ENCODE assay signal across 16 cellular contexts in genomic region chr13:27038323-27038722, GRCh38.
DNase-seq lines count a peak whose midpoint lies in the region; ATAC-seq, FAIRE-seq and TF ChIP-seq lines count a peak whose summit lies in the region.
"Had no signal": no experiment of that assay in that cellular context is flagged by ENCODE, and none has a peak within 500 bp of the region (broad histone marks: within the 10 kb centered on the region; RNA-seq: fewer than 3 reads in every experiment).

No MANE protein-coding gene starts in this region.

- peak overlapping the region; percentile 51 for H3K4me2 ChIP-seq in A549
- H3K4me2 ChIP-seq in keratinocyte (ENCODE audit: control insufficient read depth, extremely low read depth, insufficient read depth, low read depth, low read length) = no peak overlapping the region

- ATAC-seq in A549 = no peak
- no peak for ATAC-seq in HG03354 (IDR thresholded peaks at IDR 0.05; ENCODE audit: poor library complexity, severe bottlenecking, unreplicated experiment)
- ATAC-seq in CD8-positive, alpha-beta T cell = no peak

- no peaks in the 10 kb centered on the region for H3K36me3 Mint-ChIP-seq in CD8-positive, alpha-beta T cell

- H3K79me2 ChIP-seq in keratinocyte (ENCODE audit: control insufficient read depth, insufficient read depth, low read length) = no peaks in the 10 kb centered on the region

- peaks cover 27% of the 10 kb centered on the region for H3K27me3 Mint-ChIP-seq in CD8-positive, alpha-beta T cell (ENCODE audit: low read depth)

- dilution Hi-C loops in keratinocyte (cut with MboI; ENCODE audit: extremely low pct_ligation_motif_present, low sequenced_read_pairs) = no loop called here

- TF ChIP-seq RAD21 in A549 (conservative IDR thresholded peaks at IDR 0.05 in 1 of 2, IDR thresholded peaks at IDR 0.05 in 1 of 2) = no peak

- H3K4me1 ChIP-seq in A549 = peaks cover 52% of the 10 kb centered on the region
- peaks cover 23% of the 10 kb centered on the region for H3K4me1 ChIP-seq in keratinocyte (ENCODE audit: control insufficient read depth, extremely low read depth, insufficient read depth, low read length)
- no peaks in the 10 kb centered on the region for H3K4me1 ChIP-seq in CD8-positive, alpha-beta T cell (ENCODE audit: insufficient read depth, low read length)
- H3K4me1 ChIP-seq: adrenal gland had no signal

- TF ChIP-seq EP300 in A549 (IDR thresholded peaks at IDR 0.05) = no peak

- POLR2A ChIA-PET in A549 (lab: Yijun Ruan, JAX) = no interaction called here
- POLR2A ChIA-PET in CD8-positive, alpha-beta T cell (lab: Charles Lee) = no interaction called here

- no peak overlapping the region for H3K4me3 Mint-ChIP-seq in CD8-positive, alpha-beta T cell
- H3K4me3 Mint-ChIP-seq: stimulated activated naive CD8-positive, alpha-beta T cell treated with anti-CD3 and anti-CD28 coated beads, Interleukin-15, Interleukin-2, amounts not matched to agents 100 ng/mL and 50 ng/mL, for 24 hours had no signal

- in situ Hi-C loops in brain microvascular endothelial cell (cut with HindIII; ENCODE audit: low pct_ligation_motif_present, low sequenced_read_pairs) = no loop called here

- TF ChIP-seq CTCF in A549 (IDR thresholded peaks at IDR 0.05) = no peak
- TF ChIP-seq CTCF in brain microvascular endothelial cell (IDR thresholded peaks at IDR 0.05; ENCODE audit: low read depth, low read length, missing control alignments) = no peak
- no peak for TF ChIP-seq CTCF in keratinocyte (optimal IDR thresholded peaks at IDR 0.05 in 1 of 3, IDR thresholded peaks at IDR 0.05 in 1 of 3, conservative IDR thresholded peaks at IDR 0.05 in 1 of 3; ENCODE audit: extremely low read depth in 1 of 3, insufficient read depth in 2 of 3, low read length in 3 of 3)
- TF ChIP-seq CTCF in CD8-positive, alpha-beta T cell (IDR thresholded peaks at IDR 0.05) = no peak

- H3K4me3 ChIP-seq in A549 = no peak overlapping the region
- H3K4me3 ChIP-seq in brain microvascular endothelial cell (ENCODE audit: low read depth, low read length) = no peak overlapping the region
- H3K4me3 ChIP-seq in keratinocyte (ENCODE audit: control insufficient read depth in 2 of 3, extremely low read depth in 1 of 3, insufficient read depth in 2 of 3, low read depth in 1 of 3, low read length in 3 of 3) = no peak overlapping the region
- H3K4me3 ChIP-seq in CD8-positive, alpha-beta T cell (ENCODE audit: low read depth, low read length) = no peak overlapping the region
- H3K4me3 ChIP-seq: adrenal gland had no signal

- H3K9me3 ChIP-seq in A549 (no peaks in the 10 kb centered on the region), keratinocyte (ENCODE audit: control insufficient read depth, low read depth, low read length) (no peaks in the 10 kb centered on the region)
- no peaks in the 10 kb centered on the region for H3K9me3 ChIP-seq in CD8-positive, alpha-beta T cell (ENCODE audit: low read length)
- H3K9me3 ChIP-seq: adrenal gland had no signal

- H3K9me3 Mint-ChIP-seq in CD8-positive, alpha-beta T cell = no peaks in the 10 kb centered on the region
- H3K9me3 Mint-ChIP-seq: stimulated activated naive CD8-positive, alpha-beta T cell treated with anti-CD3 and anti-CD28 coated beads, Interleukin-15, Interleukin-2, amounts not matched to agents 100 ng/mL and 50 ng/mL, for 24 hours had no signal

- H3K9me1 ChIP-seq in keratinocyte (ENCODE audit: control insufficient read depth, extremely low read depth, insufficient read depth, low read length) = no peaks in the 10 kb centered on the region

- H3K36me3 ChIP-seq in brain microvascular endothelial cell (replicated peaks) (no peaks in the 10 kb centered on the region), keratinocyte (ENCODE audit: control insufficient read depth in 2 of 2, extremely low read depth in 1 of 2, insufficient read depth in 2 of 2, low read length in 2 of 2) (no peaks in the 10 kb centered on the region)
- no peaks in the 10 kb centered on the region for H3K36me3 ChIP-seq in CD8-positive, alpha-beta T cell (ENCODE audit: insufficient read depth, low read length)
- H3K36me3 ChIP-seq: adrenal gland had no signal

- H3K4me1 Mint-ChIP-seq in CD8-positive, alpha-beta T cell (ENCODE audit: low read depth) = peaks cover 7% of the 10 kb centered on the region

- H2AFZ ChIP-seq in keratinocyte (ENCODE audit: control insufficient read depth, low read length) = no peak overlapping the region

- WGBS in A549 (ENCODE audit: missing lambda C conversion rate) = 66% methylated on average over 5 of the region's 5 CpGs

- H3K27ac ChIP-seq in A549 (peak overlapping the region; percentile 19 to 84; a peak in 3 of 6 replicates), brain microvascular endothelial cell (no peak overlapping the region), keratinocyte (ENCODE audit: control insufficient read depth, insufficient read depth, low read length) (no peak overlapping the region)
- H3K27ac ChIP-seq in CD8-positive, alpha-beta T cell (ENCODE audit: low read depth, low read length) = no peak overlapping the region
- H3K27ac ChIP-seq: adrenal gland, epithelial cell of prostate had no signal

- peak; percentile 38 to 52 for DNase-seq in A549 (ENCODE audit: low read depth in 1 of 2, low spot score in 1 of 2)
- DNase-seq in HT1080 (ENCODE audit: low read depth) = peak; percentile 88
- peak; percentile 58 for DNase-seq in brain microvascular endothelial cell
- no peak for DNase-seq in keratinocyte (ENCODE audit: low read depth, low spot score)
- no peak for DNase-seq in activated gamma-delta T cell treated with Interleukin-2 at 50 U/mL for 16 hours
- no peak for DNase-seq in NCI-H748 treated with DMSO at 0.1 percent for 48 hours (lab: John Stamatoyannopoulos, UW)
- no peak for DNase-seq in CD8-positive, alpha-beta T cell
- DNase-seq: left cardiac atrium; NCI-H2029; occipital lobe; stimulated activated CD4-positive, alpha-beta T cell treated with anti-CD3 and anti-CD28 coated beads, Interleukin-2, amount 100 ng/mL, for 24 hours; T1000 had no signal

- H3K27ac Mint-ChIP-seq in CD8-positive, alpha-beta T cell = no peak overlapping the region
- H3K27ac Mint-ChIP-seq: stimulated activated naive CD8-positive, alpha-beta T cell treated with anti-CD3 and anti-CD28 coated beads, Interleukin-15, Interleukin-2, amounts not matched to agents 100 ng/mL and 50 ng/mL, for 24 hours had no signal

- intact Hi-C loops in CD8-positive, alpha-beta T cell (cut with DNase I, micrococcal nuclease) = no loop called here

- H3K27me3 ChIP-seq in brain microvascular endothelial cell (replicated peaks) = no peaks in the 10 kb centered on the region
- peaks cover 4% of the 10 kb centered on the region for H3K27me3 ChIP-seq in keratinocyte (ENCODE audit: control insufficient read depth, extremely low read depth, insufficient read depth, low read length)
- H3K27me3 ChIP-seq in CD8-positive, alpha-beta T cell (ENCODE audit: insufficient read depth, low read length) = no peaks in the 10 kb centered on the region
- H3K27me3 ChIP-seq: adrenal gland had no signal

- TF ChIP-seq POLR2A in A549 (IDR thresholded peaks at IDR 0.05; ENCODE audit: low read length) = no peak

- H4K20me1 ChIP-seq in keratinocyte (ENCODE audit: control insufficient read depth, extremely low read depth, insufficient read depth, low read length) = no peaks in the 10 kb centered on the region

- no peak for FAIRE-seq in A549 (lab: Jason Lieb, UNC)
- peak; percentile 67 for FAIRE-seq in keratinocyte (lab: Jason Lieb, UNC)

- CTCF ChIA-PET in A549 (lab: Yijun Ruan, JAX) = interaction anchor here (1.5 kb wide), 1 partner anchor 53 kb away, joined by 5 read pairs; no protein-coding TSS in a partner anchor
- CTCF ChIA-PET in CD8-positive, alpha-beta T cell (lab: Charles Lee) = interaction anchor here (0.6 to 1.5 kb wide), 2 partner anchors 132 to 1597 kb away, joined by 3 to 4 read pairs; no protein-coding TSS in a partner anchor

- no peak overlapping the region for H3K9ac ChIP-seq in keratinocyte (ENCODE audit: control insufficient read depth, extremely low read depth, insufficient read depth, low read length)

TF ChIP-seq in A549, 52 proteins besides CTCF, POLR2A, EP300 and RAD21 (continues in another document):
- TF ChIP-seq MAX (IDR thresholded peaks at IDR 0.05) (0 out of 2 replicates have a peak, but pooled peaks have one; percentile 42), EHMT2 (IDR thresholded peaks at IDR 0.05; ENCODE audit: low read depth) (no peak), MAFK (IDR thresholded peaks at IDR 0.05; ENCODE audit: partially characterized antibody) (no peak), BCL3 (IDR thresholded peaks at IDR 0.05) (no peak), FOSL2 (IDR thresholded peaks at IDR 0.05) (no peak), FOSL2 (CRISPR knock-in tag; IDR thresholded peaks at IDR 0.05) (peak; percentile 67), JUN (IDR thresholded peaks at IDR 0.05) (no peak), RNF2 (IDR thresholded peaks at IDR 0.05; ENCODE audit: borderline replicate concordance, low read depth) (no peak), FOSB (CRISPR knock-in tag; IDR thresholded peaks at IDR 0.05) (no peak), SREBF2 (IDR thresholded peaks at IDR 0.05) (no peak), RARB (CRISPR knock-in tag; IDR thresholded peaks at IDR 0.05) (no peak), PBX3 (IDR thresholded peaks at IDR 0.05) (no peak)

Comparison
In these comparisons a context has a peak if more than half of its experiments do, and no peak if none do; other contexts are left out.
1. DNase-seq: peak in A549 (2 of 2), HT1080 (single experiment) and brain microvascular endothelial cell (single experiment); none in keratinocyte (single experiment), activated gamma-delta T cell treated with Interleukin-2 at 50 U/mL for 16 hours (single experiment), NCI-H748 treated with DMSO at 0.1 percent for 48 hours (single experiment) and CD8-positive, alpha-beta T cell (0 of 7).
2. H3K27ac ChIP-seq: peak in A549 (2 of 2); none in brain microvascular endothelial cell (single experiment), keratinocyte (single experiment) and CD8-positive, alpha-beta T cell (single experiment).